2 cellular contexts compared by ENCODE assay signal in the genomic region with DNA sequence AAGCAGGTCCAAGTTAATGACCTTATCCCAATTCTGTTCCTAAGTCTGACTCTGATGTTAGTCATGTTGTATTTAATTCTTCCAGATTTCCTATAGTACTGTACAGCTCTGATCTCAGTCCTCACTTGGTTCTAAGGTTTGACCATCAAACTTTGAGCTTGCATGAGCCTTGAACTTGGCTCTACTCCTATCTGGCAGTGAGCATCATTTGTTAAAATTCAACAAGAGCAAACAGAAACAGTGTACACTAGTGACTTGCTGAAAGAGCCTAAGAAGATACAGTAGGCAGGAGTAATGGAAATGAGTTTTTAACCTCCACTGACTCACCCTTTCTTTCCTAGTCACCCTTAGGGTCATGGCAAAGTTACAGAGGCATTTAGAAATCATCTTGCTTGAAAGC.
TF ChIP-seq lines count a peak whose summit lies in the region.

No MANE protein-coding gene starts in this region.

TF ChIP-seq in IMR-90, 13 proteins besides CTCF, POLR2A, EP300 and RAD21 (continued from another document):
- TF ChIP-seq, protein P1, sequence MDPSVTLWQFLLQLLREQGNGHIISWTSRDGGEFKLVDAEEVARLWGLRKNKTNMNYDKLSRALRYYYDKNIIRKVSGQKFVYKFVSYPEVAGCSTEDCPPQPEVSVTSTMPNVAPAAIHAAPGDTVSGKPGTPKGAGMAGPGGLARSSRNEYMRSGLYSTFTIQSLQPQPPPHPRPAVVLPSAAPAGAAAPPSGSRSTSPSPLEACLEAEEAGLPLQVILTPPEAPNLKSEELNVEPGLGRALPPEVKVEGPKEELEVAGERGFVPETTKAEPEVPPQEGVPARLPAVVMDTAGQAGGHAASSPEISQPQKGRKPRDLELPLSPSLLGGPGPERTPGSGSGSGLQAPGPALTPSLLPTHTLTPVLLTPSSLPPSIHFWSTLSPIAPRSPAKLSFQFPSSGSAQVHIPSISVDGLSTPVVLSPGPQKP (IDR thresholded peaks at IDR 0.05; ENCODE audit: borderline replicate concordance, low read depth, low read length), result no peak
- TF ChIP-seq RCOR1 (IDR thresholded peaks at IDR 0.05; ENCODE audit: insufficient replicate concordance, low read length) (no peak), MAFK (IDR thresholded peaks at IDR 0.05; ENCODE audit: low read depth, low read length) (no peak), MXI1 (IDR thresholded peaks at IDR 0.05; ENCODE audit: borderline replicate concordance, low read depth, low read length) (no peak), SMC3 (IDR thresholded peaks at IDR 0.05; ENCODE audit: low read depth, low read length) (no peak), CEBPB (IDR thresholded peaks at IDR 0.05; ENCODE audit: low read depth, low read length) (no peak), FOS (IDR thresholded peaks at IDR 0.05; ENCODE audit: low read depth, low read length) (no peak)
- TF ChIP-seq, protein P2, sequence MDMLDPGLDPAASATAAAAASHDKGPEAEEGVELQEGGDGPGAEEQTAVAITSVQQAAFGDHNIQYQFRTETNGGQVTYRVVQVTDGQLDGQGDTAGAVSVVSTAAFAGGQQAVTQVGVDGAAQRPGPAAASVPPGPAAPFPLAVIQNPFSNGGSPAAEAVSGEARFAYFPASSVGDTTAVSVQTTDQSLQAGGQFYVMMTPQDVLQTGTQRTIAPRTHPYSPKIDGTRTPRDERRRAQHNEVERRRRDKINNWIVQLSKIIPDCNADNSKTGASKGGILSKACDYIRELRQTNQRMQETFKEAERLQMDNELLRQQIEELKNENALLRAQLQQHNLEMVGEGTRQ (IDR thresholded peaks at IDR 0.05; ENCODE audit: low read depth, low read length), result no peak

TF ChIP-seq in liver, 16 proteins besides CTCF, POLR2A, EP300 and RAD21:
- TF ChIP-seq, protein P3, sequence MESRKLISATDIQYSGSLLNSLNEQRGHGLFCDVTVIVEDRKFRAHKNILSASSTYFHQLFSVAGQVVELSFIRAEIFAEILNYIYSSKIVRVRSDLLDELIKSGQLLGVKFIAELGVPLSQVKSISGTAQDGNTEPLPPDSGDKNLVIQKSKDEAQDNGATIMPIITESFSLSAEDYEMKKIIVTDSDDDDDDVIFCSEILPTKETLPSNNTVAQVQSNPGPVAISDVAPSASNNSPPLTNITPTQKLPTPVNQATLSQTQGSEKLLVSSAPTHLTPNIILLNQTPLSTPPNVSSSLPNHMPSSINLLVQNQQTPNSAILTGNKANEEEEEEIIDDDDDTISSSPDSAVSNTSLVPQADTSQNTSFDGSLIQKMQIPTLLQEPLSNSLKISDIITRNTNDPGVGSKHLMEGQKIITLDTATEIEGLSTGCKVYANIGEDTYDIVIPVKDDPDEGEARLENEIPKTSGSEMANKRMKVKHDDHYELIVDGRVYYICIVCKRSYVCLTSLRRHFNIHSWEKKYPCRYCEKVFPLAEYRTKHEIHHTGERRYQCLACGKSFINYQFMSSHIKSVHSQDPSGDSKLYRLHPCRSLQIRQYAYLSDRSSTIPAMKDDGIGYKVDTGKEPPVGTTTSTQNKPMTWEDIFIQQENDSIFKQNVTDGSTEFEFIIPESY (IDR thresholded peaks at IDR 0.05), result peak; percentile 58
- TF ChIP-seq FOXA1 (IDR thresholded peaks at IDR 0.05), result peak; percentile 89
- TF ChIP-seq GABPA (IDR thresholded peaks at IDR 0.05 in 1 of 2, conservative IDR thresholded peaks at IDR 0.05 in 1 of 2), result no peak
- TF ChIP-seq, protein P4, sequence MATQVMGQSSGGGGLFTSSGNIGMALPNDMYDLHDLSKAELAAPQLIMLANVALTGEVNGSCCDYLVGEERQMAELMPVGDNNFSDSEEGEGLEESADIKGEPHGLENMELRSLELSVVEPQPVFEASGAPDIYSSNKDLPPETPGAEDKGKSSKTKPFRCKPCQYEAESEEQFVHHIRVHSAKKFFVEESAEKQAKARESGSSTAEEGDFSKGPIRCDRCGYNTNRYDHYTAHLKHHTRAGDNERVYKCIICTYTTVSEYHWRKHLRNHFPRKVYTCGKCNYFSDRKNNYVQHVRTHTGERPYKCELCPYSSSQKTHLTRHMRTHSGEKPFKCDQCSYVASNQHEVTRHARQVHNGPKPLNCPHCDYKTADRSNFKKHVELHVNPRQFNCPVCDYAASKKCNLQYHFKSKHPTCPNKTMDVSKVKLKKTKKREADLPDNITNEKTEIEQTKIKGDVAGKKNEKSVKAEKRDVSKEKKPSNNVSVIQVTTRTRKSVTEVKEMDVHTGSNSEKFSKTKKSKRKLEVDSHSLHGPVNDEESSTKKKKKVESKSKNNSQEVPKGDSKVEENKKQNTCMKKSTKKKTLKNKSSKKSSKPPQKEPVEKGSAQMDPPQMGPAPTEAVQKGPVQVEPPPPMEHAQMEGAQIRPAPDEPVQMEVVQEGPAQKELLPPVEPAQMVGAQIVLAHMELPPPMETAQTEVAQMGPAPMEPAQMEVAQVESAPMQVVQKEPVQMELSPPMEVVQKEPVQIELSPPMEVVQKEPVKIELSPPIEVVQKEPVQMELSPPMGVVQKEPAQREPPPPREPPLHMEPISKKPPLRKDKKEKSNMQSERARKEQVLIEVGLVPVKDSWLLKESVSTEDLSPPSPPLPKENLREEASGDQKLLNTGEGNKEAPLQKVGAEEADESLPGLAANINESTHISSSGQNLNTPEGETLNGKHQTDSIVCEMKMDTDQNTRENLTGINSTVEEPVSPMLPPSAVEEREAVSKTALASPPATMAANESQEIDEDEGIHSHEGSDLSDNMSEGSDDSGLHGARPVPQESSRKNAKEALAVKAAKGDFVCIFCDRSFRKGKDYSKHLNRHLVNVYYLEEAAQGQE (IDR thresholded peaks at IDR 0.05), result peak; percentile 48
- TF ChIP-seq YY1 (IDR thresholded peaks at IDR 0.05), result no peak
- no peak for TF ChIP-seq NR2F2 (IDR thresholded peaks at IDR 0.05)
- peak; percentile 79 for TF ChIP-seq SP1 (IDR thresholded peaks at IDR 0.05)
- TF ChIP-seq HNF4G (IDR thresholded peaks at IDR 0.05), result peak; percentile 74
- TF ChIP-seq, protein P5, sequence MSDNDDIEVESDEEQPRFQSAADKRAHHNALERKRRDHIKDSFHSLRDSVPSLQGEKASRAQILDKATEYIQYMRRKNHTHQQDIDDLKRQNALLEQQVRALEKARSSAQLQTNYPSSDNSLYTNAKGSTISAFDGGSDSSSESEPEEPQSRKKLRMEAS (IDR thresholded peaks at IDR 0.05), result peak; percentile 44
- TF ChIP-seq FOXA2 (IDR thresholded peaks at IDR 0.05), result peak; percentile 89
- no peak for TF ChIP-seq EGR1 (IDR thresholded peaks at IDR 0.05; ENCODE audit: low read depth in 2 of 2)
- peak; percentile 67 for TF ChIP-seq JUND (IDR thresholded peaks at IDR 0.05)
- peak; percentile 88 for TF ChIP-seq RXRA (IDR thresholded peaks at IDR 0.05)
- TF ChIP-seq, protein P6, sequence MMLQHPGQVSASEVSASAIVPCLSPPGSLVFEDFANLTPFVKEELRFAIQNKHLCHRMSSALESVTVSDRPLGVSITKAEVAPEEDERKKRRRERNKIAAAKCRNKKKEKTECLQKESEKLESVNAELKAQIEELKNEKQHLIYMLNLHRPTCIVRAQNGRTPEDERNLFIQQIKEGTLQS (IDR thresholded peaks at IDR 0.05), result peak; percentile 54
- TF ChIP-seq TAF1 (conservative IDR thresholded peaks at IDR 0.05), result no peak
- TF ChIP-seq HNF4A (conservative IDR thresholded peaks at IDR 0.05), result peak; percentile 87
TF ChIP-seq in liver: peak in this region for 11.
